ENCODE assay signal across 25 cellular contexts in genomic region chr19:11781295-11782057, GRCh38. TPM values are rescaled to one million over a fixed set of nuclear protein-coding genes. Genes with fewer than 3 reads are reported as not detected.
A peak's percentile ranks its signal among the peaks of the same experiment; 100 is the strongest.
DNase-seq lines count a peak whose midpoint lies in the region; ATAC-seq, FAIRE-seq and TF ChIP-seq lines count a peak whose summit lies in the region.
"Had no signal": no experiment of that assay in that cellular context is flagged by ENCODE, and none has a peak within 500 bp of the region (broad histone marks: within the 10 kb centered on the region; RNA-seq: fewer than 3 reads in every experiment).

No MANE protein-coding gene starts in this region.

- BruUV-seq in HepG2 (replicated peaks; lab: Mats Ljungman, UMichigan) (no TSS peak), GM12878 (replicated peaks; lab: Mats Ljungman, UMichigan) (no TSS peak)

- TF ChIP-seq CTCF in HepG2 (CRISPR knock-in tag; IDR thresholded peaks at IDR 0.05) (no peak), right lobe of liver (IDR thresholded peaks at IDR 0.05) (no peak), GM12878 (IDR thresholded peaks at IDR 0.05 in 2 of 3, conservative IDR thresholded peaks at IDR 0.05 in 1 of 3; ENCODE audit: control insufficient read depth in 2 of 3, extremely low read depth in 1 of 3, insufficient read depth in 1 of 3, low read depth in 3 of 3, low read length in 3 of 3) (no peak), kidney (IDR thresholded peaks at IDR 0.05; ENCODE audit: borderline replicate concordance, extremely low read depth, insufficient read depth) (no peak)

- H3K9me3 ChIP-seq in HepG2 (ENCODE audit: low read length) (no peaks in the 10 kb centered on the region), right lobe of liver (peaks cover 6 to 72% (median 38%) of the 10 kb centered on the region in 4 donors), GM12878 (replicated peaks; ENCODE audit: control insufficient read depth, insufficient read depth, low read length) (peaks cover 53% of the 10 kb centered on the region), kidney (ENCODE audit: control insufficient read depth in 1 of 2, low read length in 2 of 2) (peaks cover 34 to 65% of the 10 kb centered on the region in 2 donors)

- no peaks in the 10 kb centered on the region for H3K27me3 ChIP-seq in HepG2 (ENCODE audit: control insufficient read depth in 1 of 2, insufficient read depth in 2 of 2, low read length in 2 of 2)
- no peaks in the 10 kb centered on the region for H3K27me3 ChIP-seq in right lobe of liver
- no peaks in the 10 kb centered on the region for H3K27me3 ChIP-seq in GM12878 (replicated peaks in 1 of 2; ENCODE audit: control insufficient read depth in 2 of 2, insufficient read depth in 2 of 2, low read length in 1 of 2)

- H3K4me2 ChIP-seq in HepG2 (ENCODE audit: low read depth, low read length) (no peak overlapping the region), GM12878 (ENCODE audit: control insufficient read depth, insufficient read depth) (no peak overlapping the region)

- FAIRE-seq in HepG2 (lab: Jason Lieb, UNC) (no peak), GM12878 (lab: Jason Lieb, UNC) (no peak), kidney (lab: Jason Lieb, UNC) (no peak)

- no peak for TF ChIP-seq RAD21 in HepG2 (CRISPR knock-in tag; IDR thresholded peaks at IDR 0.05)
- no peak for TF ChIP-seq RAD21 in GM12878 (IDR thresholded peaks at IDR 0.05; ENCODE audit: insufficient read depth, low read depth, low read length)

- H3K4me3 ChIP-seq in HepG2 (replicated peaks in 1 of 3; ENCODE audit: insufficient read depth in 1 of 3, low read depth in 2 of 3, low read length in 3 of 3) (no peak overlapping the region), right lobe of liver (no peak overlapping the region), GM12878 (no peak overlapping the region), kidney (ENCODE audit: low read length in 2 of 2) (peak overlapping the region; percentile 3 to 8)
- H3K4me3 ChIP-seq: skin epidermis had no signal

- SMC1A ChIA-PET in GM12878 (lab: Charles Lee; ENCODE audit: uncharacterized antibody, unreplicated experiment) = no interaction called here

- no peaks in the 10 kb centered on the region for H3K79me2 ChIP-seq in HepG2 (ENCODE audit: insufficient read depth, low read length)
- no peaks in the 10 kb centered on the region for H3K79me2 ChIP-seq in GM12878 (ENCODE audit: control insufficient read depth, insufficient read depth, low read length)

- WGBS in HepG2 (ENCODE audit: low lambda C conversion rate) = 95% methylated on average over 5 of the region's 5 CpGs
- 98% methylated on average over 4 of the region's 5 CpGs for WGBS in right lobe of liver (ENCODE audit: insufficient coverage, low coverage, low lambda C conversion rate, missing lambda C conversion rate)
- WGBS in GM12878 (ENCODE audit: insufficient coverage, insufficient replicate concordance, low lambda C conversion rate, missing lambda C conversion rate) = 97% methylated on average over 5 of the region's 5 CpGs

- H3K9ac ChIP-seq in HepG2 (ENCODE audit: insufficient read depth, low read depth, low read length) (no peak overlapping the region), GM12878 (ENCODE audit: control insufficient read depth, insufficient read depth, low read length) (no peak overlapping the region), kidney (ENCODE audit: low read length in 2 of 2) (no peak overlapping the region)

- CTCF ChIA-PET in HepG2 (lab: Yijun Ruan, JAX; ENCODE audit: low intra/inter-chr PET ratio, low total read pairs) (no interaction called here), GM12878 (lab: Yijun Ruan, JAX) (no interaction called here)

- H3K4me1 ChIP-seq in HepG2 (ENCODE audit: insufficient read depth, low read length) = peaks cover 12% of the 10 kb centered on the region
- H3K4me1 ChIP-seq in right lobe of liver = no peaks in the 10 kb centered on the region
- H3K4me1 ChIP-seq in GM12878 (ENCODE audit: control insufficient read depth, insufficient read depth, low read length) = no peaks in the 10 kb centered on the region
- no peaks in the 10 kb centered on the region for H3K4me1 ChIP-seq in kidney (ENCODE audit: control insufficient read depth in 1 of 2, insufficient read depth in 1 of 2, low read depth in 1 of 2, low read length in 2 of 2)

- POLR2A ChIA-PET in HepG2 (lab: Yijun Ruan, JAX) (no interaction called here), GM12878 (lab: Charles Lee) (no interaction called here)

- ATAC-seq in HepG2 (no peak), right lobe of liver (no peak), GM12878 (no peak), sciatic nerve (no peak)
- ATAC-seq: T-cell had no signal

- H2AFZ ChIP-seq in HepG2 (ENCODE audit: low read length) (no peak overlapping the region), GM12878 (ENCODE audit: control insufficient read depth, low read depth, low read length) (no peak overlapping the region)

- TF ChIP-seq EP300 in HepG2 (IDR thresholded peaks at IDR 0.05; ENCODE audit: low read depth in 2 of 2, low read length in 2 of 2) = no peak
- no peak for TF ChIP-seq EP300 in HepG2 (CRISPR knock-in tag; IDR thresholded peaks at IDR 0.05; ENCODE audit: borderline replicate concordance)
- no peak for TF ChIP-seq EP300 in GM12878 (IDR thresholded peaks at IDR 0.05; ENCODE audit: borderline replicate concordance in 1 of 2, control insufficient read depth in 1 of 2, low read depth in 2 of 2, low read length in 2 of 2)

- in situ Hi-C loops in HepG2 (cut with HindIII; ENCODE audit: extremely low pct_ligation_motif_present, low pct_unique_long_range_greater_than_20kb) = loop anchor here (10.0 kb wide), 1 partner anchor 107 kb away; no protein-coding TSS in a partner anchor
- in situ Hi-C loops in GM12878 (cut with MboI) = no loop called here

- intact Hi-C loops in HepG2 (cut with micrococcal nuclease; ENCODE audit: unreplicated experiment) = no loop called here
- intact Hi-C loops in right lobe of liver (cut with DNase I) = no loop called here
- intact Hi-C loops in GM12878 (cut with micrococcal nuclease; ENCODE audit: unreplicated experiment) = no loop called here
- intact Hi-C loops in kidney (cut with DNase I) = no loop called here
- intact Hi-C loops in sciatic nerve (cut with DNase I) = no loop called here

- peaks cover 8 to 34% of the 10 kb centered on the region in 2 experiments for H3K36me3 ChIP-seq in HepG2 (replicated peaks in 1 of 2; ENCODE audit: control insufficient read depth in 1 of 2, insufficient read depth in 2 of 2, low read length in 2 of 2)
- H3K36me3 ChIP-seq in right lobe of liver = peaks cover 0 to 40% (median 25%) of the 10 kb centered on the region in 4 donors
- peaks cover 6 to 11% of the 10 kb centered on the region in 2 experiments for H3K36me3 ChIP-seq in GM12878 (ENCODE audit: control insufficient read depth in 2 of 2, insufficient read depth in 2 of 2, low read length in 1 of 2)
- H3K36me3 ChIP-seq in kidney (ENCODE audit: control insufficient read depth in 1 of 2, insufficient read depth in 2 of 2, low read length in 2 of 2) = peaks cover 35 to 41% of the 10 kb centered on the region in 2 donors

- DNase-seq in HepG2 (ENCODE audit: low spot score) (peak; percentile 36), right lobe of liver (no peak), GM12878 (ENCODE audit: low read depth, low spot score) (no peak), kidney (no peak), SHP77 treated with DMSO at 0.1 percent for 48 hours (lab: John Stamatoyannopoulos, UW) (no peak), sciatic nerve (ENCODE audit: low spot score) (no peak), NCI-H128 (lab: John Stamatoyannopoulos, UW; ENCODE audit: unreplicated experiment) (no peak), NCI-H2029 treated with DMSO at 0.1 percent for 48 hours (lab: John Stamatoyannopoulos, UW) (no peak)
- DNase-seq: activated CD4-positive, alpha-beta T cell treated with anti-CD3 and anti-CD28 coated beads, Interleukin-2, amount 10 ng/mL, durations not matched to agents 7 days and 5 days; activated CD8-positive, alpha-beta memory T cell treated with anti-CD3 and anti-CD28 coated beads, Interleukin-2, amount 50 U/mL, for 48 hours; activated effector memory CD4-positive, alpha-beta T cell treated with anti-CD3 and anti-CD28 coated beads, Interleukin-2, amount 50 U/mL, for 16 hours; amniotic stem cell; C1 segment of cervical spinal cord; central memory CD4-positive, alpha-beta T cell; DMS79 treated with DMSO at 0.1 percent for 48 hours; effector CD4-positive, alpha-beta T cell; KG1; NCI-H1092 treated with DMSO at 0.1 percent for 48 hours; NCI-H2107; NCI-H69; posterior cingulate gyrus; SHP77; stimulated activated CD4-positive, alpha-beta T cell treated with anti-CD3 and anti-CD28 coated beads, Interleukin-2, amount 100 ng/mL, for 48 hours; T-cell had no signal

- TF ChIP-seq POLR2A in HepG2 (IDR thresholded peaks at IDR 0.05; ENCODE audit: insufficient read depth in 1 of 2, low read depth in 2 of 2, low read length in 2 of 2) = no peak
- no peak for TF ChIP-seq POLR2A in right lobe of liver (IDR thresholded peaks at IDR 0.05)
- no peak for TF ChIP-seq POLR2A in GM12878 (IDR thresholded peaks at IDR 0.05; ENCODE audit: low read depth, low read length)

- RAD21 ChIA-PET in GM12878 (lab: Charles Lee; ENCODE audit: unreplicated experiment) = no interaction called here

- H4K20me1 ChIP-seq in HepG2 (ENCODE audit: insufficient read depth, low read length) (no peaks in the 10 kb centered on the region), GM12878 (ENCODE audit: control insufficient read depth, insufficient read depth) (no peaks in the 10 kb centered on the region)

- H3K27ac ChIP-seq in HepG2 (ENCODE audit: extremely low read length, insufficient read depth, low read length) = no peak overlapping the region
- H3K27ac ChIP-seq in right lobe of liver = no peak overlapping the region
- H3K27ac ChIP-seq in GM12878 (ENCODE audit: control insufficient read depth, insufficient read depth) = no peak overlapping the region
- no peak overlapping the region for H3K27ac ChIP-seq in kidney (ENCODE audit: low read depth in 2 of 2, low read length in 2 of 2)
- H3K27ac ChIP-seq: skin epidermis had no signal

RNA-seq across cellular contexts. Expression of gene ZNF441, which starts 14.7 kb away (rescaled TPM):
- total RNA-seq in HepG2 (2016; rRNA removed; fragmentation: Illumina TruSeq; extraction: Trizol) (10.0 and 18.0 TPM in 2 replicates), right lobe of liver (1 to 10 TPM; 2.6 to 4.4 (median 3.2) TPM), GM12878 (2014; rRNA removed) (4.1 and 4.5 TPM in 2 replicates), GM12878 (2014; rRNA removed; fragmentation: Illumina TruSeq; extraction: Trizol) (6.1 and 7.7 TPM in 2 replicates), GM12878 (2021) (3.0 and 4.1 TPM in 2 replicates), kidney (19.3 TPM), sciatic nerve (13.3 TPM)
- 1.2 and 2.6 TPM in 2 replicates for total RNA-seq in HepG2 (2016; cell fraction: cytosol; rRNA removed; fragmentation: Illumina TruSeq; extraction: Trizol; ENCODE audit: low read depth)
- total RNA-seq in HepG2 (2016; cell fraction: insoluble cytoplasmic fraction; rRNA removed; fragmentation: Illumina TruSeq; extraction: Trizol) = 11.3 and 15.3 TPM in 2 replicates
- total RNA-seq in HepG2 (2016; cell fraction: membrane; rRNA removed; fragmentation: Illumina TruSeq; extraction: Trizol) = 3.7 and 5.1 TPM in 2 replicates
- 13.4 and 15.8 TPM in 2 replicates for total RNA-seq in HepG2 (2016; cell fraction: nucleus; rRNA removed; fragmentation: Illumina TruSeq; extraction: Trizol)
- polyA plus RNA-seq in HepG2 (2011; rRNA removed) (2.8 and 3.5 TPM in 2 replicates), GM12878 (2011; rRNA removed) (9.4 and 15.1 TPM in 2 replicates), GM12878 (2014; fragmentation: Illumina TruSeq; extraction: Trizol) (4.2 and 5.0 TPM in 2 replicates), GM12878 (2014; fragmentation: Nextera tagmentation; extraction: Ambion mirVana) (1 to 10 TPM; 1.0 to 1.3 TPM), GM12878 (2014; rRNA removed) (2.6 and 4.0 TPM in 2 replicates), GM12878 (2016; fragmentation: Nextera tagmentation; extraction: Ambion mirVana) (1 to 10 TPM; 4.5 to 5.5 TPM), kidney (ENCODE audit: insufficient read depth, low read depth, low replicate concordance) (4.4 TPM)
- polyA plus RNA-seq in HepG2 (2011; cell fraction: cytosol; rRNA removed) = 0.54 and 1.0 TPM in 2 replicates
- polyA plus RNA-seq in HepG2 (2011; cell fraction: nucleus; rRNA removed) = 4.8 and 5.7 TPM in 2 replicates
- 2.3 and 3.6 TPM in 2 replicates for polyA plus RNA-seq in HepG2 (2012)
- polyA plus RNA-seq in HepG2 (2016; cell fraction: cytosol; fragmentation: Illumina TruSeq; extraction: Trizol; ENCODE audit: low read depth) = 0.07 and 0.16 TPM in 2 replicates
- polyA plus RNA-seq in HepG2 (2016; cell fraction: insoluble cytoplasmic fraction; fragmentation: Illumina TruSeq; extraction: Trizol; ENCODE audit: low read depth) = 5.5 and 5.8 TPM in 2 replicates
- polyA plus RNA-seq in HepG2 (2016; cell fraction: membrane; fragmentation: Illumina TruSeq; extraction: Trizol; ENCODE audit: low read depth) = 0.39 and 0.42 TPM in 2 replicates
- 10.6 and 11.9 TPM in 2 replicates for polyA plus RNA-seq in HepG2 (2016; cell fraction: nucleus; fragmentation: Illumina TruSeq; extraction: Trizol; ENCODE audit: insufficient read depth, low read depth)
- polyA minus RNA-seq in HepG2 (2011; rRNA and poly(A)+ RNA removed; ENCODE audit: low replicate concordance) = 1.3 and 2.4 TPM in 2 replicates
- polyA minus RNA-seq in HepG2 (2011; cell fraction: cytosol; rRNA and poly(A)+ RNA removed) = 3.3 and 3.6 TPM in 2 replicates
- polyA minus RNA-seq in HepG2 (2011; cell fraction: nucleus; rRNA and poly(A)+ RNA removed) = 19.5 and 20.9 TPM in 2 replicates
- 28.5 and 30.8 TPM in 2 replicates for total RNA-seq in GM12878 (2013; cell fraction: nucleolus; rRNA removed)
- polyA plus RNA-seq in GM12878 (2011; ENCODE audit: low read depth) = 3.5 TPM
- 2.5 and 2.7 TPM in 2 replicates for polyA plus RNA-seq in GM12878 (2011; cell fraction: cytosol; rRNA removed)
- 20.5 and 28.9 TPM in 2 replicates for polyA plus RNA-seq in GM12878 (2011; cell fraction: nucleus; rRNA removed)
- 4.2 and 4.7 TPM in 2 replicates for polyA plus RNA-seq in GM12878 (2012)
- 11.7 and 14.6 TPM in 2 replicates for polyA minus RNA-seq in GM12878 (2011; rRNA and poly(A)+ RNA removed)
- polyA minus RNA-seq in GM12878 (2011; cell fraction: cytosol; rRNA and poly(A)+ RNA removed) = 4.3 and 6.0 TPM in 2 replicates
- 20.1 and 21.1 TPM in 2 replicates for polyA minus RNA-seq in GM12878 (2011; cell fraction: nucleus; rRNA and poly(A)+ RNA removed)

RNA-seq across cellular contexts. Expression of gene ZNF491, which starts 16.8 kb away (rescaled TPM):
- total RNA-seq in HepG2 (2016; rRNA removed; fragmentation: Illumina TruSeq; extraction: Trizol) (1.7 and 2.2 TPM in 2 replicates), right lobe of liver (1 to 10 TPM in 2 of 6 experiments, under 1 TPM in 4; 0.37 to 1.3 (median 0.98) TPM), GM12878 (2014; rRNA removed) (0.56 and 1.0 TPM in 2 replicates), GM12878 (2014; rRNA removed; fragmentation: Illumina TruSeq; extraction: Trizol) (0.58 and 0.69 TPM in 2 replicates), GM12878 (2021) (0.26 and 0.51 TPM in 2 replicates), kidney (2.5 TPM), sciatic nerve (4.2 TPM)
- total RNA-seq in HepG2 (2016; cell fraction: cytosol; rRNA removed; fragmentation: Illumina TruSeq; extraction: Trizol; ENCODE audit: low read depth) = 1.8 and 1.9 TPM in 2 replicates
- 1.7 and 2.9 TPM in 2 replicates for total RNA-seq in HepG2 (2016; cell fraction: insoluble cytoplasmic fraction; rRNA removed; fragmentation: Illumina TruSeq; extraction: Trizol)
- 1.8 and 2.0 TPM in 2 replicates for total RNA-seq in HepG2 (2016; cell fraction: membrane; rRNA removed; fragmentation: Illumina TruSeq; extraction: Trizol)
- total RNA-seq in HepG2 (2016; cell fraction: nucleus; rRNA removed; fragmentation: Illumina TruSeq; extraction: Trizol) = 2.1 and 2.7 TPM in 2 replicates
- polyA plus RNA-seq in HepG2 (2011; rRNA removed) (0.46 and 0.57 TPM in 2 replicates), GM12878 (2011; rRNA removed) (0.19 and 0.22 TPM in 2 replicates), GM12878 (2014; fragmentation: Illumina TruSeq; extraction: Trizol) (0.72 and 1.2 TPM in 2 replicates), GM12878 (2014; fragmentation: Nextera tagmentation; extraction: Ambion mirVana) (under 1 TPM; 0.18 to 0.49 TPM), GM12878 (2014; rRNA removed) (0.28 and 1.4 TPM in 2 replicates), GM12878 (2016; fragmentation: Nextera tagmentation; extraction: Ambion mirVana) (under 1 TPM; 0.21 to 0.23 TPM), kidney (ENCODE audit: insufficient read depth, low read depth, low replicate concordance) (1.1 TPM)
- polyA plus RNA-seq in HepG2 (2011; cell fraction: cytosol; rRNA removed) = 0.20 and 0.22 TPM in 2 replicates
- 0.48 and 0.69 TPM in 2 replicates for polyA plus RNA-seq in HepG2 (2011; cell fraction: nucleus; rRNA removed)
- polyA plus RNA-seq in HepG2 (2012) = 0.28 and 0.32 TPM in 2 replicates
- polyA plus RNA-seq in HepG2 (2016; cell fraction: cytosol; fragmentation: Illumina TruSeq; extraction: Trizol; ENCODE audit: low read depth) = 0.08 and 0.50 TPM in 2 replicates
- polyA plus RNA-seq in HepG2 (2016; cell fraction: insoluble cytoplasmic fraction; fragmentation: Illumina TruSeq; extraction: Trizol; ENCODE audit: low read depth) = 0.96 and 1.1 TPM in 2 replicates
- 0.29 and 0.36 TPM in 2 replicates for polyA plus RNA-seq in HepG2 (2016; cell fraction: membrane; fragmentation: Illumina TruSeq; extraction: Trizol; ENCODE audit: low read depth)
- polyA plus RNA-seq in HepG2 (2016; cell fraction: nucleus; fragmentation: Illumina TruSeq; extraction: Trizol; ENCODE audit: insufficient read depth, low read depth) = 2.4 and 2.8 TPM in 2 replicates
- 2.2 TPM in 1 of 2 replicates, not detected in the other for polyA minus RNA-seq in HepG2 (2011; rRNA and poly(A)+ RNA removed; ENCODE audit: low replicate concordance)
- 0.26 and 0.59 TPM in 2 replicates for polyA minus RNA-seq in HepG2 (2011; cell fraction: cytosol; rRNA and poly(A)+ RNA removed)
- 1.7 and 2.4 TPM in 2 replicates for polyA minus RNA-seq in HepG2 (2011; cell fraction: nucleus; rRNA and poly(A)+ RNA removed)
- 2.4 and 2.6 TPM in 2 replicates for total RNA-seq in GM12878 (2013; cell fraction: nucleolus; rRNA removed)
- polyA plus RNA-seq in GM12878 (2011; ENCODE audit: low read depth) = 0.25 TPM
- 0.05 and 0.09 TPM in 2 replicates for polyA plus RNA-seq in GM12878 (2011; cell fraction: cytosol; rRNA removed)
- 0.09 and 0.18 TPM in 2 replicates for polyA plus RNA-seq in GM12878 (2011; cell fraction: nucleus; rRNA removed)
- 0.38 and 0.52 TPM in 2 replicates for polyA plus RNA-seq in GM12878 (2012)
- polyA minus RNA-seq in GM12878 (2011; rRNA and poly(A)+ RNA removed) = 0.21 and 0.29 TPM in 2 replicates
- not detected in 2 replicates for polyA minus RNA-seq in GM12878 (2011; cell fraction: cytosol; rRNA and poly(A)+ RNA removed)
- polyA minus RNA-seq in GM12878 (2011; cell fraction: nucleus; rRNA and poly(A)+ RNA removed) = 0.19 TPM in 1 of 2 replicates, not detected in the other

RNA-seq across cellular contexts. Expression of gene ZNF440, which starts 32.6 kb away (rescaled TPM):
- total RNA-seq in HepG2 (2016; rRNA removed; fragmentation: Illumina TruSeq; extraction: Trizol) = 12.4 and 16.8 TPM in 2 replicates
- 0.81 and 1.3 TPM in 2 replicates for total RNA-seq in HepG2 (2016; cell fraction: cytosol; rRNA removed; fragmentation: Illumina TruSeq; extraction: Trizol; ENCODE audit: low read depth)
- total RNA-seq in HepG2 (2016; cell fraction: insoluble cytoplasmic fraction; rRNA removed; fragmentation: Illumina TruSeq; extraction: Trizol) = 12.1 and 13.4 TPM in 2 replicates
- total RNA-seq in HepG2 (2016; cell fraction: membrane; rRNA removed; fragmentation: Illumina TruSeq; extraction: Trizol) = 3.4 and 4.6 TPM in 2 replicates
- total RNA-seq in HepG2 (2016; cell fraction: nucleus; rRNA removed; fragmentation: Illumina TruSeq; extraction: Trizol) = 13.2 and 14.6 TPM in 2 replicates
- 2.4 and 2.7 TPM in 2 replicates for polyA plus RNA-seq in HepG2 (2011; rRNA removed)
- 0.70 and 1.1 TPM in 2 replicates for polyA plus RNA-seq in HepG2 (2011; cell fraction: cytosol; rRNA removed)
- 3.5 and 3.9 TPM in 2 replicates for polyA plus RNA-seq in HepG2 (2011; cell fraction: nucleus; rRNA removed)
- 2.4 and 3.6 TPM in 2 replicates for polyA plus RNA-seq in HepG2 (2012)
- 0.32 and 0.45 TPM in 2 replicates for polyA plus RNA-seq in HepG2 (2016; cell fraction: cytosol; fragmentation: Illumina TruSeq; extraction: Trizol; ENCODE audit: low read depth)
- polyA plus RNA-seq in HepG2 (2016; cell fraction: insoluble cytoplasmic fraction; fragmentation: Illumina TruSeq; extraction: Trizol; ENCODE audit: low read depth) = 5.0 and 5.3 TPM in 2 replicates
- 0.68 and 0.85 TPM in 2 replicates for polyA plus RNA-seq in HepG2 (2016; cell fraction: membrane; fragmentation: Illumina TruSeq; extraction: Trizol; ENCODE audit: low read depth)
- polyA plus RNA-seq in HepG2 (2016; cell fraction: nucleus; fragmentation: Illumina TruSeq; extraction: Trizol; ENCODE audit: insufficient read depth, low read depth) = 25.4 and 27.4 TPM in 2 replicates
- 2.8 and 4.8 TPM in 2 replicates for polyA minus RNA-seq in HepG2 (2011; rRNA and poly(A)+ RNA removed; ENCODE audit: low replicate concordance)
- 4.1 and 4.5 TPM in 2 replicates for polyA minus RNA-seq in HepG2 (2011; cell fraction: cytosol; rRNA and poly(A)+ RNA removed)
- polyA minus RNA-seq in HepG2 (2011; cell fraction: nucleus; rRNA and poly(A)+ RNA removed) = 14.0 and 15.9 TPM in 2 replicates
- 1 to 10 TPM; 2.0 to 5.6 (median 3.7) TPM for total RNA-seq in right lobe of liver
- total RNA-seq in GM12878 (2013; cell fraction: nucleolus; rRNA removed) = 26.3 and 29.1 TPM in 2 replicates
- total RNA-seq in GM12878 (2014; rRNA removed) = 4.9 and 6.3 TPM in 2 replicates
- total RNA-seq in GM12878 (2014; rRNA removed; fragmentation: Illumina TruSeq; extraction: Trizol) = 8.2 and 8.9 TPM in 2 replicates
- total RNA-seq in GM12878 (2021) = 3.6 and 7.0 TPM in 2 replicates
- polyA plus RNA-seq in GM12878 (2011; ENCODE audit: low read depth) = 2.9 TPM
- polyA plus RNA-seq in GM12878 (2011; rRNA removed) = 3.6 and 5.4 TPM in 2 replicates
- 1.3 and 1.5 TPM in 2 replicates for polyA plus RNA-seq in GM12878 (2011; cell fraction: cytosol; rRNA removed)
- 2.7 and 3.1 TPM in 2 replicates for polyA plus RNA-seq in GM12878 (2011; cell fraction: nucleus; rRNA removed)
- polyA plus RNA-seq in GM12878 (2012) = 3.9 and 4.7 TPM in 2 replicates
- 4.0 and 5.3 TPM in 2 replicates for polyA plus RNA-seq in GM12878 (2014; fragmentation: Illumina TruSeq; extraction: Trizol)
- polyA plus RNA-seq in GM12878 (2014; fragmentation: Nextera tagmentation; extraction: Ambion mirVana) = 1 to 10 TPM; 1.3 to 2.1 TPM
- 4.8 and 5.6 TPM in 2 replicates for polyA plus RNA-seq in GM12878 (2014; rRNA removed)
- polyA plus RNA-seq in GM12878 (2016; fragmentation: Nextera tagmentation; extraction: Ambion mirVana) = 1 to 10 TPM; 1.8 to 2.8 TPM
- 4.2 and 4.6 TPM in 2 replicates for polyA minus RNA-seq in GM12878 (2011; rRNA and poly(A)+ RNA removed)
- polyA minus RNA-seq in GM12878 (2011; cell fraction: cytosol; rRNA and poly(A)+ RNA removed) = 1.7 and 2.8 TPM in 2 replicates
- polyA minus RNA-seq in GM12878 (2011; cell fraction: nucleus; rRNA and poly(A)+ RNA removed) = 2.7 and 4.6 TPM in 2 replicates
- total RNA-seq in kidney = 21.0 TPM
- 3.0 TPM for polyA plus RNA-seq in kidney (ENCODE audit: insufficient read depth, low read depth, low replicate concordance)
- 12.1 TPM for total RNA-seq in sciatic nerve

RNA-seq across cellular contexts. Expression of gene ZNF823, which starts 42.7 kb away (rescaled TPM):
- total RNA-seq in HepG2 (2016; rRNA removed; fragmentation: Illumina TruSeq; extraction: Trizol) (11.7 and 18.2 TPM in 2 replicates), right lobe of liver (1 to 10 TPM; 2.9 to 5.1 (median 3.4) TPM), GM12878 (2014; rRNA removed) (3.8 and 4.5 TPM in 2 replicates), GM12878 (2014; rRNA removed; fragmentation: Illumina TruSeq; extraction: Trizol) (4.9 and 5.4 TPM in 2 replicates), GM12878 (2021) (3.4 and 3.7 TPM in 2 replicates), kidney (12.5 TPM), sciatic nerve (9.8 TPM)
- 10.8 and 14.7 TPM in 2 replicates for total RNA-seq in HepG2 (2016; cell fraction: cytosol; rRNA removed; fragmentation: Illumina TruSeq; extraction: Trizol; ENCODE audit: low read depth)
- 12.1 and 19.3 TPM in 2 replicates for total RNA-seq in HepG2 (2016; cell fraction: insoluble cytoplasmic fraction; rRNA removed; fragmentation: Illumina TruSeq; extraction: Trizol)
- 9.2 and 10.6 TPM in 2 replicates for total RNA-seq in HepG2 (2016; cell fraction: membrane; rRNA removed; fragmentation: Illumina TruSeq; extraction: Trizol)
- 7.5 and 8.8 TPM in 2 replicates for total RNA-seq in HepG2 (2016; cell fraction: nucleus; rRNA removed; fragmentation: Illumina TruSeq; extraction: Trizol)
- polyA plus RNA-seq in HepG2 (2011; rRNA removed) (5.1 and 5.7 TPM in 2 replicates), GM12878 (2011; rRNA removed) (8.0 and 11.9 TPM in 2 replicates), GM12878 (2014; fragmentation: Illumina TruSeq; extraction: Trizol) (4.9 and 5.4 TPM in 2 replicates), GM12878 (2014; fragmentation: Nextera tagmentation; extraction: Ambion mirVana) (1 to 10 TPM; 3.3 TPM), GM12878 (2014; rRNA removed) (2.5 and 3.7 TPM in 2 replicates), GM12878 (2016; fragmentation: Nextera tagmentation; extraction: Ambion mirVana) (1 to 10 TPM; 4.5 to 5.0 TPM), kidney (ENCODE audit: insufficient read depth, low read depth, low replicate concordance) (5.6 TPM)
- 2.2 and 3.4 TPM in 2 replicates for polyA plus RNA-seq in HepG2 (2011; cell fraction: cytosol; rRNA removed)
- polyA plus RNA-seq in HepG2 (2011; cell fraction: nucleus; rRNA removed) = 3.5 and 5.2 TPM in 2 replicates
- polyA plus RNA-seq in HepG2 (2012) = 5.8 and 6.8 TPM in 2 replicates
- 0.63 and 0.85 TPM in 2 replicates for polyA plus RNA-seq in HepG2 (2016; cell fraction: cytosol; fragmentation: Illumina TruSeq; extraction: Trizol; ENCODE audit: low read depth)
- polyA plus RNA-seq in HepG2 (2016; cell fraction: insoluble cytoplasmic fraction; fragmentation: Illumina TruSeq; extraction: Trizol; ENCODE audit: low read depth) = 10.0 and 12.3 TPM in 2 replicates
- 1.5 and 2.1 TPM in 2 replicates for polyA plus RNA-seq in HepG2 (2016; cell fraction: membrane; fragmentation: Illumina TruSeq; extraction: Trizol; ENCODE audit: low read depth)
- 13.7 and 14.1 TPM in 2 replicates for polyA plus RNA-seq in HepG2 (2016; cell fraction: nucleus; fragmentation: Illumina TruSeq; extraction: Trizol; ENCODE audit: insufficient read depth, low read depth)
- polyA minus RNA-seq in HepG2 (2011; rRNA and poly(A)+ RNA removed; ENCODE audit: low replicate concordance) = 1.8 and 1.9 TPM in 2 replicates
- polyA minus RNA-seq in HepG2 (2011; cell fraction: cytosol; rRNA and poly(A)+ RNA removed) = 7.1 and 8.7 TPM in 2 replicates
- 6.4 and 9.1 TPM in 2 replicates for polyA minus RNA-seq in HepG2 (2011; cell fraction: nucleus; rRNA and poly(A)+ RNA removed)
- 10.7 and 12.2 TPM in 2 replicates for total RNA-seq in GM12878 (2013; cell fraction: nucleolus; rRNA removed)
- polyA plus RNA-seq in GM12878 (2011; ENCODE audit: low read depth) = 1.0 TPM
- 3.7 and 4.0 TPM in 2 replicates for polyA plus RNA-seq in GM12878 (2011; cell fraction: cytosol; rRNA removed)
- 6.9 and 7.0 TPM in 2 replicates for polyA plus RNA-seq in GM12878 (2011; cell fraction: nucleus; rRNA removed)
- 1.0 and 2.0 TPM in 2 replicates for polyA plus RNA-seq in GM12878 (2012)
- 9.3 and 18.1 TPM in 2 replicates for polyA minus RNA-seq in GM12878 (2011; rRNA and poly(A)+ RNA removed)
- 3.4 and 5.3 TPM in 2 replicates for polyA minus RNA-seq in GM12878 (2011; cell fraction: cytosol; rRNA and poly(A)+ RNA removed)
- 2.3 and 4.9 TPM in 2 replicates for polyA minus RNA-seq in GM12878 (2011; cell fraction: nucleus; rRNA and poly(A)+ RNA removed)

Comparison
In these comparisons a context has a peak if more than half of its experiments do, and no peak if none do; other contexts are left out.
1. H3K4me3 ChIP-seq: peak in kidney (2 of 2); none in HepG2 (0 of 3), right lobe of liver (0 of 3) and GM12878 (single experiment).
2. Of the 75 proteins assayed by ChIP-seq in both HepG2 and GM12878: peak only in HepG2: none; only in GM12878: CBX5 and JUNB; in both: none; in neither: 73.